ENCODE assay signal across 9 cellular contexts in the genomic region with DNA sequence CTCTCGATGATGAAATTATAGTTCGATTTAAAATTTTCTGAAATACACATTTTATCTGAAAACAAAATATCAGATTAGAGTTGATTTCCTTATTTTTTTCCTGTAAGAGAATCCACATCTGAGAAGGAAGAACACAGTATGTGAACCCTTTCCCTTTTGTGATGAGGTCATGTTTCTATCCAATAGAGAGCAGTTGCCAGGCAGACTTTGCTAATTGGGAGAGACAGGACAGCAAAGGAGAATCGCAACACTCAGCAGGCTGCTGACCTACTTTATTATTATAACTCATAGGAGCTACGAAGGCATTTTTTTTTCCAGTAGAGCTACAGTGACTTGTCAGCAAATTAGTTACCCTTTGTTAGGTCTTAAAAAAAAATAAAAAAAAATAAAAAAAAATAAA.
A peak's percentile ranks its signal among the peaks of the same experiment; 100 is the strongest.
DNase-seq lines count a peak whose midpoint lies in the region; ATAC-seq, FAIRE-seq and TF ChIP-seq lines count a peak whose summit lies in the region.
"Had no signal": no experiment of that assay in that cellular context is flagged by ENCODE, and none has a peak within 500 bp of the region (broad histone marks: within the 10 kb centered on the region; RNA-seq: fewer than 3 reads in every experiment).

No MANE protein-coding gene starts in this region.

- H3K27ac Mint-ChIP-seq in activated naive CD4-positive, alpha-beta T cell treated with anti-CD3 and anti-CD28 coated beads for 36 hours, result no peak overlapping the region

- CTCF ChIA-PET in A549 (lab: Yijun Ruan, JAX), result interaction anchor here (0.9 kb wide), 1 partner anchor 15 kb away, joined by 3 read pairs; no protein-coding TSS in a partner anchor
- CTCF ChIA-PET in PC-3 (lab: Charles Lee), result no interaction called here
- CTCF ChIA-PET in activated naive CD4-positive, alpha-beta T cell treated with anti-CD3 and anti-CD28 coated beads for 36 hours (lab: Charles Lee), result no interaction called here

- POLR2A ChIA-PET in A549 (lab: Yijun Ruan, JAX), result no interaction called here
- POLR2A ChIA-PET in PC-3 (lab: Charles Lee; ENCODE audit: unreplicated experiment), result no interaction called here

- no TSS peak for BruUV-seq in PC-3 (replicated peaks; lab: Mats Ljungman, UMichigan)

- H2AFZ ChIP-seq in PC-3 (ENCODE audit: low read length), result no peak overlapping the region

- no peaks in the 10 kb centered on the region for H3K4me1 ChIP-seq in A549
- H3K4me1 ChIP-seq in PC-3 (ENCODE audit: insufficient read depth, low read length), result no peaks in the 10 kb centered on the region
- no peaks in the 10 kb centered on the region for H3K4me1 ChIP-seq in right cardiac atrium (ENCODE audit: control insufficient read depth, insufficient read depth, low read length)
- no peaks in the 10 kb centered on the region for H3K4me1 ChIP-seq in aorta (ENCODE audit: control insufficient read depth in 1 of 2, insufficient read depth in 2 of 2, low read length in 2 of 2)

- H3F3A ChIP-seq in PC-3 (ENCODE audit: low read length, unreplicated experiment), result no peaks in the 10 kb centered on the region

- H3K36me3 ChIP-seq in PC-3 (ENCODE audit: low read depth, low read length) (no peaks in the 10 kb centered on the region), aorta (ENCODE audit: control insufficient read depth in 1 of 2, insufficient read depth in 2 of 2, low read length in 1 of 2) (no peaks in the 10 kb centered on the region)

- no peaks in the 10 kb centered on the region; the same call in 2 of the 3 replicates for H3K9me3 ChIP-seq in A549
- no peaks in the 10 kb centered on the region; the same call in 1 of the 2 replicates for H3K9me3 ChIP-seq in PC-3 (ENCODE audit: low read length)
- H3K9me3 ChIP-seq in right cardiac atrium (ENCODE audit: control insufficient read depth, low read length), result no peaks in the 10 kb centered on the region
- H3K9me3 ChIP-seq in aorta (ENCODE audit: control insufficient read depth, low read length), result no peaks in the 10 kb centered on the region

- no peak overlapping the region for H3K4me2 ChIP-seq in A549
- no peak overlapping the region for H3K4me2 ChIP-seq in PC-3 (ENCODE audit: low read length)

- H3K9me2 ChIP-seq in PC-3 (replicated peaks; ENCODE audit: low read length), result no peaks in the 10 kb centered on the region

- no peaks in the 10 kb centered on the region for H3K4me1 Mint-ChIP-seq in activated naive CD4-positive, alpha-beta T cell treated with anti-CD3 and anti-CD28 coated beads for 36 hours (ENCODE audit: low read depth)

- TF ChIP-seq EP300 in A549 (IDR thresholded peaks at IDR 0.05), result no peak

- no peak overlapping the region for H3K4me3 Mint-ChIP-seq in activated naive CD4-positive, alpha-beta T cell treated with anti-CD3 and anti-CD28 coated beads for 36 hours

- H3K36me3 Mint-ChIP-seq in activated naive CD4-positive, alpha-beta T cell treated with anti-CD3 and anti-CD28 coated beads for 36 hours (ENCODE audit: low read depth), result no peaks in the 10 kb centered on the region

- H3K27me3 ChIP-seq in PC-3 (ENCODE audit: low read length) (peaks cover 4% of the 10 kb centered on the region; the same call in 1 of the 2 replicates), right cardiac atrium (ENCODE audit: control insufficient read depth, insufficient read depth) (no peaks in the 10 kb centered on the region), aorta (ENCODE audit: control insufficient read depth in 1 of 2, insufficient read depth in 2 of 2, low read length in 1 of 2) (no peaks in the 10 kb centered on the region)

- no peaks in the 10 kb centered on the region for H4K20me1 ChIP-seq in PC-3 (ENCODE audit: low read length)

- H3K27ac ChIP-seq in A549, result no peak overlapping the region
- H3K27ac ChIP-seq in PC-3 (ENCODE audit: low read length), result no peak overlapping the region
- H3K27ac ChIP-seq in right cardiac atrium (ENCODE audit: low read length), result no peak overlapping the region
- H3K27ac ChIP-seq in aorta (ENCODE audit: low read depth in 1 of 2, low read length in 2 of 2), result no peak overlapping the region

- no peak overlapping the region for H3K4me3 ChIP-seq in A549
- H3K4me3 ChIP-seq in PC-3 (ENCODE audit: low read length), result no peak overlapping the region
- H3K4me3 ChIP-seq in right cardiac atrium (ENCODE audit: low read length), result no peak overlapping the region
- H3K4me3 ChIP-seq in aorta (ENCODE audit: low read length in 2 of 2), result no peak overlapping the region

- 6% methylated on average over 4 of the region's 4 CpGs for WGBS in A549 (ENCODE audit: missing lambda C conversion rate)
- 39% methylated on average over 4 of the region's 4 CpGs for WGBS in right cardiac atrium
- 42 to 45% methylated on average over 4 of the region's 4 CpGs for WGBS in aorta, 2 donors

- TF ChIP-seq CTCF in A549 (IDR thresholded peaks at IDR 0.05), result no peak
- no peak for TF ChIP-seq CTCF in PC-3 (conservative IDR thresholded peaks at IDR 0.05; ENCODE audit: low read depth, low read length)

- H3K79me2 ChIP-seq in PC-3 (ENCODE audit: low read length), result no peaks in the 10 kb centered on the region

- no peak overlapping the region for H3K9ac ChIP-seq in PC-3 (ENCODE audit: low read length)

- TF ChIP-seq RAD21 in A549 (conservative IDR thresholded peaks at IDR 0.05 in 1 of 2, IDR thresholded peaks at IDR 0.05 in 1 of 2), result no peak

- DNase-seq in A549 (ENCODE audit: low read depth in 1 of 2, low spot score in 1 of 2) (peak in 1 of 2 experiments; percentile 1), H54 (ENCODE audit: insufficient read length, low spot score) (peak; percentile 20), PC-3 (peak; percentile 61), right cardiac atrium (peak in 1 of 3 donors; percentile 16), aorta (no peak)
- DNase-seq in activated naive CD4-positive, alpha-beta T cell treated with anti-CD3 and anti-CD28 coated beads for 36 hours, result no peak
- DNase-seq: activated CD8-positive, alpha-beta memory T cell treated with anti-CD3 and anti-CD28 coated beads, Interleukin-2, amount 50 U/mL, for 48 hours had no signal

- no peak for ATAC-seq in A549
- peak; percentile 98 for ATAC-seq in PC-3
- peak; percentile 84 to 95 for ATAC-seq in right cardiac atrium
- ATAC-seq in aorta (ENCODE audit: low FRiP score), result no peak
- ATAC-seq in GM19395 (IDR thresholded peaks at IDR 0.05; ENCODE audit: unreplicated experiment), result no peak
- ATAC-seq in HG03520 (IDR thresholded peaks at IDR 0.05; ENCODE audit: unreplicated experiment), result no peak

- FAIRE-seq in A549 (lab: Jason Lieb, UNC) (no peak), H54 (lab: Jason Lieb, UNC) (peak; percentile 93)

- intact Hi-C loops in PC-3 (cut with micrococcal nuclease), result no loop called here
- intact Hi-C loops in right cardiac atrium (cut with DNase I), result no loop called here
- intact Hi-C loops in activated naive CD4-positive, alpha-beta T cell treated with anti-CD3 and anti-CD28 coated beads for 36 hours (cut with micrococcal nuclease), result no loop called here
- intact Hi-C loops in aorta (cut with DNase I), result no loop called here

- no peak for TF ChIP-seq POLR2A in A549 (IDR thresholded peaks at IDR 0.05; ENCODE audit: low read length)
- TF ChIP-seq POLR2A in H54 (IDR thresholded peaks at IDR 0.05; ENCODE audit: low read depth, low read length), result no peak

- peaks cover 4% of the 10 kb centered on the region for H3K9me3 Mint-ChIP-seq in activated naive CD4-positive, alpha-beta T cell treated with anti-CD3 and anti-CD28 coated beads for 36 hours

- H3K27me3 Mint-ChIP-seq in activated naive CD4-positive, alpha-beta T cell treated with anti-CD3 and anti-CD28 coated beads for 36 hours (ENCODE audit: low read depth), result no peaks in the 10 kb centered on the region

TF ChIP-seq in A549, 52 proteins besides CTCF, POLR2A, EP300 and RAD21:
- TF ChIP-seq RFX5 (IDR thresholded peaks at IDR 0.05) (peak; percentile 85), FOSB (CRISPR knock-in tag; IDR thresholded peaks at IDR 0.05) (no peak)

Comparison
In these comparisons a context has a peak if more than half of its experiments do, and no peak if none do; other contexts are left out.
1. ATAC-seq: peak in PC-3 (single experiment) and right cardiac atrium (2 of 2); none in A549 (0 of 2), aorta (single experiment), GM19395 (single experiment) and HG03520 (single experiment).
2. DNase-seq: peak in H54 (single experiment) and PC-3 (single experiment); none in activated naive CD4-positive, alpha-beta T cell treated with anti-CD3 and anti-CD28 coated beads for 36 hours (single experiment) and aorta (0 of 2).